Comparison of ENCODE assay signal across 8 cellular contexts in genomic region chr17:20155258-20156195, GRCh38.
A peak's percentile ranks its signal among the peaks of the same experiment; 100 is the strongest.
DNase-seq lines count a peak whose midpoint lies in the region; FAIRE-seq and TF ChIP-seq lines count a peak whose summit lies in the region.

No MANE protein-coding gene starts in this region.

- no peaks in the 10 kb centered on the region for H3K9me3 ChIP-seq in neuron (ENCODE audit: low read length)

- peak; percentile 96 for DNase-seq in ELR (ENCODE audit: low read depth)
- peak; percentile 99 for DNase-seq in H54 (ENCODE audit: insufficient read length, low spot score)
- DNase-seq in M059J (ENCODE audit: low read depth): peak; percentile 93
- peak; percentile 94 for DNase-seq in SIG-M5 treated with dmso at 0.1 percent for 504 hours (lab: John Stamatoyannopoulos, UW; ENCODE audit: unreplicated experiment)
- peak; percentile 92 for DNase-seq in activated naive CD4-positive, alpha-beta T cell treated with Interleukin-2 at 50 U/mL for 16 hours
- peak; percentile 97 for DNase-seq in frontal cortex (ENCODE audit: low spot score in 2 of 2)
- peak; percentile 79 for DNase-seq in stromal cell of bone marrow (ENCODE audit: low read depth)

- H3K36me3 ChIP-seq in neuron (ENCODE audit: insufficient read depth, low read length): no peaks in the 10 kb centered on the region

- peak overlapping the region; percentile 70 for H2AFZ ChIP-seq in neuron (ENCODE audit: low read depth, low read length)

- peaks cover 13% of the 10 kb centered on the region for H3K4me1 ChIP-seq in neuron (ENCODE audit: insufficient read depth, low read length)

- H3K4me3 ChIP-seq in neuron (ENCODE audit: low read length): peak overlapping the region; percentile 78

- H3K27me3 ChIP-seq in neuron (ENCODE audit: insufficient read depth, low read length): peaks cover 9% of the 10 kb centered on the region

- FAIRE-seq in H54 (lab: Jason Lieb, UNC) (peak; percentile 50), frontal cortex (lab: Jason Lieb, UNC) (no peak)

- TF ChIP-seq POLR2A in H54 (IDR thresholded peaks at IDR 0.05; ENCODE audit: low read depth, low read length): peak; percentile 60; the same call in 1 of the 2 replicates

Comparison
In these comparisons a context has a peak if more than half of its experiments do, and no peak if none do; other contexts are left out.
1. Peak in every context shown above with its lines: DNase-seq and H3K4me3 ChIP-seq.